ENCODE assay signal across 8 cellular contexts in the genomic region with DNA sequence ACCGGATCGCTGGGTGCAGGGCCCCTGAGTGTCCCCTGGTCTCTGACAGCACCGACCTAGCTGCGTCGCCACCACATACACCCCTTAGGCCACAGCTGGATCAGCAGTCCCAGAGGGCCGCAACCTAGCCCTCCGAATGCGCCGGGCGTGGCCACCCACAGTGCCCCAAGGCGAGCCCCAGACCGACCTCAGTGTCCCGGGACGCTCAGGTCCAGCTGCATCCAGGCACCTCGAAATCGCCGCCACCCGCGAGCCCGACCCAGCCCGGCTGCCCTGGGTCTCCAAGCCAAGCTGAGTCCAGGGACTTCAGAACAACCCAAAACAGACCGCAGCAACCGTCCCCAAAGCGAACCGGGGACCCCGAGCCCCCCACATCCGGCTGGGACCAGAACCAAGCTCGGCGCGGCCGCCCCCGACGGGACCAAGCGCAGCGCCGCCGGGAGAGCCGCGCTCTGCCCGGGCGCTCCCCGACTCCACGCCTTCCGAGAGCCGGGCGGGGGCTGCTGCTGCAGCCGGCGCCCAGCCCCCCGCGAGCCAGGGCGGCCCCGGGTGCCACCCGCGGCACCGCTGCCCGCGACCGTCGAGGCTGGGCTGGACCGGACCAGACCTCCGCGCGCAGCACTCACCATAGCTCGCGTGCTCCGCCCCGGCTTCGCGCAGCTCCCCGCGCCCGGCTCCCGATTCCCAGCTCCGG. TPM values are rescaled to one million over a fixed set of nuclear protein-coding genes. Genes with fewer than 3 reads are reported as not detected.
DNase-seq lines count a peak whose midpoint lies in the region; ATAC-seq and TF ChIP-seq lines count a peak whose summit lies in the region.

No MANE protein-coding gene starts in this region.

- 10% methylated on average over 4 of the region's 74 CpGs; no CpG with 5 or more reads in 1 of the 2 donors for WGBS in esophagus squamous epithelium, 2 donors
- 1% methylated on average over 43 to 74 of the region's 74 CpGs for WGBS in ovary, 3 donors

- H3K4me1 ChIP-seq in HAP-1, result peaks cover 9% of the 10 kb centered on the region
- peaks cover 3% of the 10 kb centered on the region for H3K4me1 ChIP-seq in RWPE2 (ENCODE audit: insufficient read depth, poor library complexity, severe bottlenecking)
- H3K4me1 ChIP-seq in esophagus squamous epithelium, result peaks cover 23 to 64% (median 44%) of the 10 kb centered on the region in 3 donors
- H3K4me1 ChIP-seq in ovary (ENCODE audit: insufficient read depth), result peaks cover 17% of the 10 kb centered on the region

- in situ Hi-C loops in HAP-1 (cut with MboI; ENCODE audit: low sequenced_read_pairs), result no loop called here

- DNase-seq in HAP-1 (ENCODE audit: low spot score in 2 of 2), result peak in 1 of 2 experiments; percentile 50
- DNase-seq in RWPE2 (ENCODE audit: low spot score), result no peak
- no peak for DNase-seq in esophagus squamous epithelium (lab: John Stamatoyannopoulos, UW)
- DNase-seq in ovary, result peak in 3 of 5 donors; percentile 58 to 68 (median 64)
- DNase-seq in midbrain (lab: John Stamatoyannopoulos, UW), result no peak
- DNase-seq in SHP77 (lab: John Stamatoyannopoulos, UW), result no peak
- DNase-seq in GM19240 (ENCODE audit: insufficient read length, low spot score), result no peak

- intact Hi-C loops in esophagus squamous epithelium (cut with DNase I), result no loop called here
- intact Hi-C loops in ovary (cut with DNase I), result loop anchor here in 2 of 4 donors (5.0 kb wide), 2 partner anchors 78 to 88 kb away; no protein-coding TSS in a partner anchor

- H3K27ac ChIP-seq in RWPE2 (ENCODE audit: poor library complexity, severe bottlenecking) (no peak overlapping the region), esophagus squamous epithelium (peak overlapping the region; percentile 85 to 93 (median 91)), ovary (peak overlapping the region; percentile 81 to 92)

- H3K36me3 ChIP-seq in HAP-1 (replicated peaks) (no peaks in the 10 kb centered on the region), RWPE2 (ENCODE audit: low read depth) (no peaks in the 10 kb centered on the region), esophagus squamous epithelium (no peaks in the 10 kb centered on the region), ovary (no peaks in the 10 kb centered on the region)

- ATAC-seq in RWPE2 (ENCODE audit: low read depth), result peak; percentile 31

- H3K4me3 ChIP-seq in GM12875 (ENCODE audit: low read depth, low read length) (peak overlapping the region; percentile 83), HAP-1 (peak overlapping the region; percentile 80), RWPE2 (ENCODE audit: severe bottlenecking) (peak overlapping the region; percentile 63), esophagus squamous epithelium (peak overlapping the region; percentile 66 to 100 (median 80)), ovary (peak overlapping the region; percentile 64)

- TF ChIP-seq POLR2A in esophagus squamous epithelium (IDR thresholded peaks at IDR 0.05) (peak in 1 of 4 donors; percentile 96), ovary (IDR thresholded peaks at IDR 0.05) (no peak)

- H3K9me3 ChIP-seq in HAP-1, result no peaks in the 10 kb centered on the region
- no peaks in the 10 kb centered on the region for H3K9me3 ChIP-seq in RWPE2 (ENCODE audit: severe bottlenecking)
- H3K9me3 ChIP-seq in esophagus squamous epithelium, result no peaks in the 10 kb centered on the region
- no peaks in the 10 kb centered on the region for H3K9me3 ChIP-seq in ovary

- no peaks in the 10 kb centered on the region for H3K27me3 ChIP-seq in HAP-1 (ENCODE audit: low read depth)
- no peaks in the 10 kb centered on the region for H3K27me3 ChIP-seq in RWPE2 (ENCODE audit: insufficient read depth, poor library complexity, severe bottlenecking)
- H3K27me3 ChIP-seq in esophagus squamous epithelium, result peaks cover 0 to 10% (median 0%) of the 10 kb centered on the region in 4 donors
- H3K27me3 ChIP-seq in ovary, result no peaks in the 10 kb centered on the region

- no peak for TF ChIP-seq EP300 in ovary (IDR thresholded peaks at IDR 0.05)

- TF ChIP-seq CTCF in GM12875 (IDR thresholded peaks at IDR 0.05; ENCODE audit: borderline replicate concordance, insufficient read depth, low read depth, low read length) (no peak), RWPE2 (IDR thresholded peaks at IDR 0.05; ENCODE audit: poor library complexity, severe bottlenecking) (no peak), esophagus squamous epithelium (IDR thresholded peaks at IDR 0.05) (no peak), ovary (IDR thresholded peaks at IDR 0.05) (no peak)

RNA-seq across cellular contexts. Expression of a gene that starts 54.6 kb away (rescaled TPM):
- total RNA-seq in esophagus squamous epithelium (10 to 100 TPM; 11.3 to 42.2 (median 24.1) TPM), ovary (100 to 1,000 TPM in 4 of 7 donors, 10 to 100 TPM in 3; 37.3 to 183 (median 119) TPM)
- polyA plus RNA-seq in ovary, result 100 to 1,000 TPM in 1 of 2 donors, 10 to 100 TPM in 1; 84.0 to 313 TPM

Comparison
In these comparisons a context has a peak if more than half of its experiments do, and no peak if none do; other contexts are left out.
1. DNase-seq: peak in ovary (3 of 5); none in RWPE2 (single experiment), esophagus squamous epithelium (single experiment), midbrain (single experiment), SHP77 (0 of 2) and GM19240 (single experiment).
2. Peak in every context shown above with its lines, with median percentiles within 50 percentile points of each other: H3K4me3 ChIP-seq.